ENCODE assay signal across 1 cellular context in the genomic region with DNA sequence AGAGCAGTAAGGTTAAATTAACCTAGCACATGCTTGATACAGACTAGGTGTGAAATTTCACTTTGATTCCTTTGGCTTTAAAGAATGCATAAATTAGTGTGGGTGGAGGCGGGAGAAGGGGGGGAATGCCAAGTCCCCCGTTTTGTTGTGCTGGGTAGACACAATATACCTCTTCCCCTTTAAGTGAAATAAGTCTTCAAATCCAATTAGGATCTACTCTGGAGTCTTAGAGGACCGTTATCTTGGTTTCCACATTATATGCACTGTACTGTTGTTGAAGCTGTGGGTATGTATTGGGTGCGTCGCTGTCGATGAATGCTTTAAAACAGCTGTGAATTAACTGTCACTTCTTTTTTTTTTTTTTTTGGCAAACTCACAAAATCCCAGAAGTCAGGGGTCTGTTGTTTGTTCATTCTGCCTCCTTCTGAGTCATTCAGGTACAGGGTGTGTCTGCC.
TF ChIP-seq lines count a peak whose summit lies in the region.

No MANE protein-coding gene starts in this region.

TF ChIP-seq in H1, 55 proteins besides CTCF, POLR2A, EP300 and RAD21 (continued from another document):
- TF ChIP-seq KDM1A (IDR thresholded peaks at IDR 0.05; ENCODE audit: borderline replicate concordance, low read length) (no peak), ZNF274 (IDR thresholded peaks at IDR 0.05; ENCODE audit: borderline replicate concordance, extremely low read depth, low read length) (no peak), RFX5 (IDR thresholded peaks at IDR 0.05; ENCODE audit: borderline replicate concordance, low read depth, low read length) (no peak), TEAD4 (IDR thresholded peaks at IDR 0.05; ENCODE audit: low read depth, low read length) (no peak), SRF (IDR thresholded peaks at IDR 0.05; ENCODE audit: low read depth, low read length) (no peak), MAX (IDR thresholded peaks at IDR 0.05) (no peak), NRF1 (IDR thresholded peaks at IDR 0.05; ENCODE audit: low read depth, low read length) (no peak), TBP (IDR thresholded peaks at IDR 0.05; ENCODE audit: low read depth, low read length) (no peak), BACH1 (IDR thresholded peaks at IDR 0.05; ENCODE audit: low read length) (no peak), JUN (IDR thresholded peaks at IDR 0.05; ENCODE audit: low read depth, low read length) (no peak), KDM4A (IDR thresholded peaks at IDR 0.05; ENCODE audit: low read depth, low read length, severe bottlenecking) (no peak), FOSL1 (IDR thresholded peaks at IDR 0.05; ENCODE audit: insufficient read depth, low read depth, low read length) (no peak)
